1 cellular context compared by ENCODE assay signal in genomic region chr12:56224954-56225353, GRCh38.
A peak's percentile ranks its signal among the peaks of the same experiment; 100 is the strongest.
TF ChIP-seq lines count a peak whose summit lies in the region.

No MANE protein-coding gene starts in this region.

TF ChIP-seq in HepG2, 621 proteins besides CTCF, POLR2A, EP300 and RAD21:
- TF ChIP-seq MIER2 (CRISPR knock-in tag; IDR thresholded peaks at IDR 0.05): peak; percentile 83
- no peak for TF ChIP-seq IKZF4 (CRISPR knock-in tag; IDR thresholded peaks at IDR 0.05; ENCODE audit: borderline replicate concordance, low read depth, not compliant biosample characterization)
- TF ChIP-seq REST (IDR thresholded peaks at IDR 0.05; ENCODE audit: borderline replicate concordance in 1 of 2, low read depth in 1 of 2, low read length in 2 of 2): peak; percentile 64 to 93
TF ChIP-seq in HepG2: peak in this region for 2.
